In genomic region chr10:84195044-84195830, GRCh38 we compare ENCODE assay signal across 9 cellular contexts. TPM values are rescaled to one million over a fixed set of nuclear protein-coding genes. Genes with fewer than 3 reads are reported as not detected.
DNase-seq lines count a peak whose midpoint lies in the region; ATAC-seq and TF ChIP-seq lines count a peak whose summit lies in the region.
"Had no signal": no experiment of that assay in that cellular context is flagged by ENCODE, and none has a peak within 500 bp of the region (broad histone marks: within the 10 kb centered on the region; RNA-seq: fewer than 3 reads in every experiment).

No MANE protein-coding gene starts in this region.

- H3K9me3 Mint-ChIP-seq in activated CD4-positive, alpha-beta T cell treated with anti-CD3 and anti-CD28 coated beads, Interleukin-2, amount 10 ng/mL, durations not matched to agents 24 days and 14 days, result no peaks in the 10 kb centered on the region
- no peaks in the 10 kb centered on the region for H3K9me3 Mint-ChIP-seq in stimulated activated memory B cell treated with anti-CD40 and anti-IgM and Interleukin-4, amounts not matched to agents 10 μg/mL and 1 μg/mL and 100 μg/mL, for 72 hours
- H3K9me3 Mint-ChIP-seq in endothelial cell (ENCODE audit: unreplicated experiment), result no peaks in the 10 kb centered on the region

- H3K4me1 ChIP-seq in Peyer's patch, result peaks cover 3 to 59% (median 9%) of the 10 kb centered on the region in 4 donors

- H3K36me3 Mint-ChIP-seq in activated CD4-positive, alpha-beta T cell treated with anti-CD3 and anti-CD28 coated beads, Interleukin-2, amount 10 ng/mL, durations not matched to agents 24 days and 14 days (ENCODE audit: low read depth), result no peaks in the 10 kb centered on the region
- H3K36me3 Mint-ChIP-seq in stimulated activated memory B cell treated with anti-CD40 and anti-IgM and Interleukin-4, amounts not matched to agents 10 μg/mL and 1 μg/mL and 100 μg/mL, for 72 hours, result no peaks in the 10 kb centered on the region
- H3K36me3 Mint-ChIP-seq in endothelial cell (ENCODE audit: low read depth, unreplicated experiment), result no peaks in the 10 kb centered on the region

- no peak for DNase-seq in activated CD4-positive, alpha-beta T cell treated with anti-CD3 and anti-CD28 coated beads, Interleukin-2, amount 10 ng/mL, durations not matched to agents 24 days and 14 days
- DNase-seq in activated CD4-positive, alpha-beta T cell treated with anti-CD3 and anti-CD28 coated beads, Interleukin-2, amount 50 U/mL, for 1 hour, result no peak
- DNase-seq in Peyer's patch (peak in 1 of 3 donors; percentile 43), endothelial cell (ENCODE audit: low spot score) (no peak), HUDEP-2 (lab: John Stamatoyannopoulos, UW; ENCODE audit: unreplicated experiment in 76 of 76) (no peak), NCI-H187 treated with DMSO at 0.1 percent for 48 hours (lab: John Stamatoyannopoulos, UW) (no peak)

- intact Hi-C loops in activated CD4-positive, alpha-beta T cell treated with anti-CD3 and anti-CD28 coated beads, Interleukin-2, amount 10 ng/mL, durations not matched to agents 24 days and 14 days (cut with micrococcal nuclease), result no loop called here

- no peak for TF ChIP-seq POLR2A in Peyer's patch (IDR thresholded peaks at IDR 0.05)

- no peak overlapping the region for H3K27ac Mint-ChIP-seq in activated CD4-positive, alpha-beta T cell treated with anti-CD3 and anti-CD28 coated beads, Interleukin-2, amount 10 ng/mL, durations not matched to agents 24 days and 14 days
- no peak overlapping the region for H3K27ac Mint-ChIP-seq in stimulated activated memory B cell treated with anti-CD40 and anti-IgM and Interleukin-4, amounts not matched to agents 10 μg/mL and 1 μg/mL and 100 μg/mL, for 72 hours
- no peak overlapping the region for H3K27ac Mint-ChIP-seq in endothelial cell (ENCODE audit: unreplicated experiment)

- peaks cover 0 to 6% of the 10 kb centered on the region in 2 donors for H3K27me3 ChIP-seq in Peyer's patch

- peak overlapping the region; percentile 44 for H3K4me3 Mint-ChIP-seq in activated CD4-positive, alpha-beta T cell treated with anti-CD3 and anti-CD28 coated beads, Interleukin-2, amount 10 ng/mL, durations not matched to agents 24 days and 14 days
- peak overlapping the region; percentile 62 for H3K4me3 Mint-ChIP-seq in stimulated activated memory B cell treated with anti-CD40 and anti-IgM and Interleukin-4, amounts not matched to agents 10 μg/mL and 1 μg/mL and 100 μg/mL, for 72 hours
- H3K4me3 Mint-ChIP-seq in endothelial cell (ENCODE audit: unreplicated experiment), result no peak overlapping the region

- H3K27me3 Mint-ChIP-seq in activated CD4-positive, alpha-beta T cell treated with anti-CD3 and anti-CD28 coated beads, Interleukin-2, amount 10 ng/mL, durations not matched to agents 24 days and 14 days, result peaks cover 54% of the 10 kb centered on the region
- H3K27me3 Mint-ChIP-seq in stimulated activated memory B cell treated with anti-CD40 and anti-IgM and Interleukin-4, amounts not matched to agents 10 μg/mL and 1 μg/mL and 100 μg/mL, for 72 hours, result peaks cover 54% of the 10 kb centered on the region
- H3K27me3 Mint-ChIP-seq in endothelial cell (ENCODE audit: unreplicated experiment), result peaks cover 19% of the 10 kb centered on the region

- peaks cover 7% of the 10 kb centered on the region for H3K4me1 Mint-ChIP-seq in activated CD4-positive, alpha-beta T cell treated with anti-CD3 and anti-CD28 coated beads, Interleukin-2, amount 10 ng/mL, durations not matched to agents 24 days and 14 days
- no peaks in the 10 kb centered on the region for H3K4me1 Mint-ChIP-seq in stimulated activated memory B cell treated with anti-CD40 and anti-IgM and Interleukin-4, amounts not matched to agents 10 μg/mL and 1 μg/mL and 100 μg/mL, for 72 hours
- H3K4me1 Mint-ChIP-seq in endothelial cell (ENCODE audit: unreplicated experiment), result no peaks in the 10 kb centered on the region

- TF ChIP-seq CTCF in Peyer's patch (IDR thresholded peaks at IDR 0.05) (no peak), endothelial cell (IDR thresholded peaks at IDR 0.05; ENCODE audit: unreplicated experiment) (no peak)

- peak overlapping the region; percentile 39 to 70 (median 54) for H3K4me3 ChIP-seq in Peyer's patch
- peak overlapping the region; percentile 63 for H3K4me3 ChIP-seq in iPS-18c (ENCODE audit: insufficient read depth, low read depth, low read length)

- no peaks in the 10 kb centered on the region for H3K36me3 ChIP-seq in Peyer's patch

- ATAC-seq in stimulated activated memory B cell treated with anti-CD40 and anti-IgM and Interleukin-4, amounts not matched to agents 10 μg/mL and 1 μg/mL and 100 μg/mL, for 72 hours, result no peak

- H3K27ac ChIP-seq in Peyer's patch, result peak overlapping the region in 3 of 4 donors; percentile 24 to 81 (median 49)

- H3K9me3 ChIP-seq in Peyer's patch, result no peaks in the 10 kb centered on the region
- H3K9me3 ChIP-seq in iPS-18c (ENCODE audit: control insufficient read depth, insufficient read depth, low read length), result peaks cover 2% of the 10 kb centered on the region

RNA-seq across cellular contexts. Expression of gene CDHR1, which starts 0.9 kb away (rescaled TPM):
- total RNA-seq in activated CD4-positive, alpha-beta T cell treated with anti-CD3 and anti-CD28 coated beads, Interleukin-2, amount 10 ng/mL, durations not matched to agents 24 days and 14 days, result 0.26 and 0.33 TPM in 2 replicates
- total RNA-seq in Peyer's patch (10 to 100 TPM; 22.6 to 87.0 (median 59.9) TPM), endothelial cell (ENCODE audit: unreplicated experiment) (1.3 TPM)

RNA-seq across cellular contexts. Expression of gene GPR15LG, which starts 21.6 kb away (rescaled TPM):
- not detected in 2 replicates for total RNA-seq in activated CD4-positive, alpha-beta T cell treated with anti-CD3 and anti-CD28 coated beads, Interleukin-2, amount 10 ng/mL, durations not matched to agents 24 days and 14 days
- total RNA-seq in Peyer's patch, result 10 to 100 TPM; 23.1 to 83.2 (median 52.2) TPM
- total RNA-seq in endothelial cell (ENCODE audit: unreplicated experiment), result not detected
- total RNA-seq: liver had no signal

RNA-seq across cellular contexts. Expression of gene LRIT2, which starts 30.1 kb away (rescaled TPM):
- not detected in 2 replicates for total RNA-seq in activated CD4-positive, alpha-beta T cell treated with anti-CD3 and anti-CD28 coated beads, Interleukin-2, amount 10 ng/mL, durations not matched to agents 24 days and 14 days
- total RNA-seq in Peyer's patch, result not detected
- not detected for total RNA-seq in endothelial cell (ENCODE audit: unreplicated experiment)
- total RNA-seq: liver had no signal

RNA-seq across cellular contexts. Expression of gene LRIT1, which starts 46.1 kb away (rescaled TPM):
- not detected in 2 replicates for total RNA-seq in activated CD4-positive, alpha-beta T cell treated with anti-CD3 and anti-CD28 coated beads, Interleukin-2, amount 10 ng/mL, durations not matched to agents 24 days and 14 days
- not detected for total RNA-seq in Peyer's patch
- total RNA-seq in endothelial cell (ENCODE audit: unreplicated experiment), result not detected
- total RNA-seq: liver had no signal

RNA-seq across cellular contexts. Expression of gene RGR, which starts 49.6 kb away (rescaled TPM):
- not detected in 2 replicates for total RNA-seq in activated CD4-positive, alpha-beta T cell treated with anti-CD3 and anti-CD28 coated beads, Interleukin-2, amount 10 ng/mL, durations not matched to agents 24 days and 14 days
- total RNA-seq in Peyer's patch (1 to 10 TPM in 1 of 4 donors, not detected in 3; 4.0 TPM), endothelial cell (ENCODE audit: unreplicated experiment) (not detected)
- total RNA-seq: liver had no signal

Comparison
In these comparisons a context has a peak if more than half of its experiments do, and no peak if none do; other contexts are left out.
1. RNA of gene CDHR1, which starts 0.9 kb away (total RNA-seq): 22.6 to 87.0 TPM in Peyer's patch; 1.3 TPM in endothelial cell (single experiment) and 0.26 to 0.33 TPM in activated CD4-positive, alpha-beta T cell treated with anti-CD3 and anti-CD28 coated beads, Interleukin-2, amount 10 ng/mL, durations not matched to agents 24 days and 14 days; every median in the first group is over 10 times any median in the second.
2. RNA of gene GPR15LG, which starts 21.6 kb away (total RNA-seq): 23.1 to 83.2 TPM in Peyer's patch; not detected in activated CD4-positive, alpha-beta T cell treated with anti-CD3 and anti-CD28 coated beads, Interleukin-2, amount 10 ng/mL, durations not matched to agents 24 days and 14 days and not detected in endothelial cell (single experiment); every median in the first group is over 10 times any median in the second.